ENCODE assay signal across 9 cellular contexts in the genomic region with DNA sequence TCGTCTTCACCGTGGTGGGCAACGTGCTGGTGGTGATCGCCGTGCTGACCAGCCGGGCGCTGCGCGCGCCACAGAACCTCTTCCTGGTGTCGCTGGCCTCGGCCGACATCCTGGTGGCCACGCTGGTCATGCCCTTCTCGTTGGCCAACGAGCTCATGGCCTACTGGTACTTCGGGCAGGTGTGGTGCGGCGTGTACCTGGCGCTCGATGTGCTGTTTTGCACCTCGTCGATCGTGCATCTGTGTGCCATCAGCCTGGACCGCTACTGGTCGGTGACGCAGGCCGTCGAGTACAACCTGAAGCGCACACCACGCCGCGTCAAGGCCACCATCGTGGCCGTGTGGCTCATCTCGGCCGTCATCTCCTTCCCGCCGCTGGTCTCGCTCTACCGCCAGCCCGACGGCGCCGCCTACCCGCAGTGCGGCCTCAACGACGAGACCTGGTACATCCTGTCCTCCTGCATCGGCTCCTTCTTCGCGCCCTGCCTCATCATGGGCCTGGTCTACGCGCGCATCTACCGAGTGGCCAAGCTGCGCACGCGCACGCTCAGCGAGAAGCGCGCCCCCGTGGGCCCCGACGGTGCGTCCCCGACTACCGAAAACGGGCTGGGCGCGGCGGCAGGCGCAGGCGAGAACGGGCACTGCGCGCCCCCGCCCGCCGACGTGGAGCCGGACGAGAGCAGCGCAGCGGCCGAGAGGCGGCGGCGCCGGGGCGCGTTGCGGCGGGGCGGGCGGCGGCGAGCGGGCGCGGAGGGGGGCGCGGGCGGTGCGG. TPM values are rescaled to one million over a fixed set of nuclear protein-coding genes. Genes with fewer than 3 reads are reported as not detected.
A peak's percentile ranks its signal among the peaks of the same experiment; 100 is the strongest.
DNase-seq lines count a peak whose midpoint lies in the region; ATAC-seq and TF ChIP-seq lines count a peak whose summit lies in the region.
"Had no signal": no experiment of that assay in that cellular context is flagged by ENCODE, and none has a peak within 500 bp of the region (broad histone marks: within the 10 kb centered on the region; RNA-seq: fewer than 3 reads in every experiment).

No MANE protein-coding gene starts in this region.

- H3K4me2 ChIP-seq in BLaER1 treated with 17β-estradiol and CSF1 and Interleukin-3, amounts not matched to agents 10 nM and 100 nM: peak overlapping the region; percentile 84 to 97 (median 93)
- H3K4me2 ChIP-seq in neural progenitor cell: peak overlapping the region; percentile 66

- H3K4me1 Mint-ChIP-seq in neural progenitor cell: peaks cover 26% of the 10 kb centered on the region

- peak; percentile 36 for TF ChIP-seq CTCF in neural progenitor cell (IDR thresholded peaks at IDR 0.05)

- peak overlapping the region; percentile 89 for H3K4me3 Mint-ChIP-seq in neural progenitor cell

- H3K27ac Mint-ChIP-seq in neural progenitor cell: no peak overlapping the region

- no peaks in the 10 kb centered on the region for H3K79me2 ChIP-seq in neural progenitor cell (ENCODE audit: low read depth)

- no peak overlapping the region for H2AFZ ChIP-seq in neural progenitor cell (replicated peaks)

- H3K9ac ChIP-seq in BLaER1 treated with 17β-estradiol and CSF1 and Interleukin-3, amounts not matched to agents 10 nM and 100 nM: peak overlapping the region in 4 of 11 experiments; percentile 65 to 73 (median 70); a peak in 4 of 22 replicates
- H3K9ac ChIP-seq in HUES64 (ENCODE audit: low read depth, low read length): no peak overlapping the region
- no peak overlapping the region for H3K9ac ChIP-seq in neural progenitor cell

- no peaks in the 10 kb centered on the region for H3K36me3 ChIP-seq in BLaER1 treated with 17β-estradiol and CSF1 and Interleukin-3, amounts not matched to agents 10 nM and 100 nM
- H3K36me3 ChIP-seq in HUES64 (ENCODE audit: insufficient read depth, low read length) (no peaks in the 10 kb centered on the region), ectodermal cell (ENCODE audit: control insufficient read depth, insufficient read depth, low read length) (no peaks in the 10 kb centered on the region), neural progenitor cell (no peaks in the 10 kb centered on the region)

- H3K4me3 ChIP-seq in BLaER1 treated with 17β-estradiol and CSF1 and Interleukin-3, amounts not matched to agents 10 nM and 100 nM: peak overlapping the region; percentile 61 to 74 (median 67)
- H3K4me3 ChIP-seq in HUES64 (ENCODE audit: low read length) (peak overlapping the region; percentile 62), ectodermal cell (ENCODE audit: insufficient read depth, low read depth, low read length) (peak overlapping the region; percentile 25), neural progenitor cell (peak overlapping the region; percentile 39)
- H3K4me3 ChIP-seq: GM12878 had no signal

- peaks cover 25% of the 10 kb centered on the region for H3F3A ChIP-seq in neural progenitor cell (ENCODE audit: low read depth)

- H3K9me3 ChIP-seq in BLaER1 treated with 17β-estradiol and CSF1 and Interleukin-3, amounts not matched to agents 10 nM and 100 nM (replicated peaks in 1 of 11): no peaks in the 10 kb centered on the region
- H3K9me3 ChIP-seq in HUES64 (ENCODE audit: insufficient read depth, low read depth, low read length): no peaks in the 10 kb centered on the region
- no peaks in the 10 kb centered on the region for H3K9me3 ChIP-seq in ectodermal cell (ENCODE audit: control insufficient read depth, low read length)
- H3K9me3 ChIP-seq in neural progenitor cell (ENCODE audit: low read depth): no peaks in the 10 kb centered on the region

- H3K27me3 Mint-ChIP-seq in neural progenitor cell (ENCODE audit: insufficient read depth, low read depth): peaks cover 30% of the 10 kb centered on the region

- WGBS in HUES64: 8% methylated on average over 106 of the region's 106 CpGs
- 9% methylated on average over 106 of the region's 106 CpGs for WGBS in ectodermal cell, 2 experiments

- H3K36me3 Mint-ChIP-seq in neural progenitor cell: no peaks in the 10 kb centered on the region

- no peak overlapping the region for H3K27ac ChIP-seq in BLaER1 treated with 17β-estradiol and CSF1 and Interleukin-3, amounts not matched to agents 10 nM and 100 nM
- H3K27ac ChIP-seq in HUES64 (ENCODE audit: low read depth, low read length) (no peak overlapping the region), ectodermal cell (ENCODE audit: insufficient read depth, low read depth, low read length, poor library complexity, severe bottlenecking) (no peak overlapping the region), neural progenitor cell (no peak overlapping the region)

- peaks cover 0 to 71% (median 41%) of the 10 kb centered on the region in 11 experiments; a peak in 15 of 22 replicates for H4K20me1 ChIP-seq in BLaER1 treated with 17β-estradiol and CSF1 and Interleukin-3, amounts not matched to agents 10 nM and 100 nM
- peaks cover 19% of the 10 kb centered on the region for H4K20me1 ChIP-seq in neural progenitor cell (ENCODE audit: low read depth)

- DNase-seq in neural progenitor cell (ENCODE audit: low spot score) (peak; percentile 77), anterior cingulate cortex (lab: John Stamatoyannopoulos, UW) (no peak), NCI-H1436 treated with DMSO at 0.1 percent for 48 hours (lab: John Stamatoyannopoulos, UW) (no peak), cortex of kidney (lab: John Stamatoyannopoulos, UW) (no peak)

- H3K27me3 ChIP-seq in BLaER1 treated with 17β-estradiol and CSF1 and Interleukin-3, amounts not matched to agents 10 nM and 100 nM: peaks cover 18 to 66% (median 29%) of the 10 kb centered on the region in 11 experiments; a peak in 21 of 22 replicates
- H3K27me3 ChIP-seq in HUES64 (ENCODE audit: insufficient read depth, low read length) (peaks cover 41% of the 10 kb centered on the region), ectodermal cell (ENCODE audit: control insufficient read depth, insufficient read depth, low read length, poor library complexity, severe bottlenecking) (peaks cover 43% of the 10 kb centered on the region), neural progenitor cell (peaks cover 56% of the 10 kb centered on the region)

- ATAC-seq in GM18907 (IDR thresholded peaks at IDR 0.05; ENCODE audit: unreplicated experiment): no peak
- ATAC-seq: GM12878 had no signal

- H3K9me3 Mint-ChIP-seq in neural progenitor cell: no peaks in the 10 kb centered on the region

- H3K4me1 ChIP-seq in BLaER1 treated with 17β-estradiol and CSF1 and Interleukin-3, amounts not matched to agents 10 nM and 100 nM: peaks cover 34 to 85% (median 80%) of the 10 kb centered on the region in 10 experiments
- no peaks in the 10 kb centered on the region for H3K4me1 ChIP-seq in HUES64 (ENCODE audit: insufficient read depth, low read length)
- peaks cover 10% of the 10 kb centered on the region for H3K4me1 ChIP-seq in ectodermal cell (ENCODE audit: control insufficient read depth, insufficient read depth, low read length)
- peaks cover 11% of the 10 kb centered on the region for H3K4me1 ChIP-seq in neural progenitor cell

RNA-seq across cellular contexts. Expression of gene ADRA2C, which starts 0.8 kb away (rescaled TPM):
- polyA plus RNA-seq in HUES64 (2013, experiment 1 of 2): 6.3 TPM
- polyA plus RNA-seq in HUES64 (2013, experiment 2 of 2): 7.2 TPM
- polyA plus RNA-seq in ectodermal cell (2013, experiment 1 of 4): 10.5 TPM
- polyA plus RNA-seq in ectodermal cell (2013, experiment 2 of 4): 13.0 TPM
- 7.8 TPM for polyA plus RNA-seq in ectodermal cell (2013, experiment 3 of 4)
- 9.4 TPM for polyA plus RNA-seq in ectodermal cell (2013, experiment 4 of 4)
- total RNA-seq in neural progenitor cell (ENCODE audit: low replicate concordance): 2.5 and 12.9 TPM in 2 replicates
- polyA plus RNA-seq: GM12878 had no signal
